Comparison of ENCODE assay signal across 14 cellular contexts in the genomic region with DNA sequence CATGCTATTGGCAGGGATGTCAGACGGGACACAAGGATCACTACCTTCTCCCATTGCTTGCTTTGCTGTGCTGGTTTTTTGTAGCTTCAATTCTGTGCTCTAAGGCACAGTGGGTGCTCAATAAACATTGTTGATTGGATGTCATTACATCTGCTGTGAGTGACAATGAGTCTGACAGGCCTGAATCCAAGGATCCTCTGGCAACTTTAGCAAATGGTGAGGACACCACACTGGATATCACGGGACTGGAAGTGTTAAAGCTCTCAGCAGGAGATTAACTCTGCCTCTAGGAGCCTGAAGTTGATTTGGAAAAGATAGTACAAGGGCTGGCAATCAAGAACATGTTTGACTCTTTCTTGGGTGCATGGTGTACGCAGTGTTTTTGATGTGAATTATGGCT.
"Had no signal": no experiment of that assay in that cellular context is flagged by ENCODE, and none has a peak within 500 bp of the region (broad histone marks: within the 10 kb centered on the region; RNA-seq: fewer than 3 reads in every experiment).

No MANE protein-coding gene starts in this region.

- H3K4me3 ChIP-seq: cardiac muscle cell, psoas muscle, suprapubic skin had no signal

- H3K36me3 Mint-ChIP-seq: activated naive CD4-positive, alpha-beta T cell treated with anti-CD3 and anti-CD28 coated beads, Interleukin-2, amount 50 U/mL, for 72 hours had no signal

- H3K4me1 ChIP-seq: psoas muscle had no signal

- H3K36me3 ChIP-seq: cardiac muscle cell, suprapubic skin had no signal

- DNase-seq: activated CD4-positive, alpha-beta T cell treated with anti-CD3 and anti-CD28 coated beads for 4 hours; activated CD8-positive, alpha-beta memory T cell treated with anti-CD3 and anti-CD28 coated beads, Interleukin-2, amount 50 U/mL, for 4 hours; activated CD8-positive, alpha-beta T cell treated with anti-CD3 and anti-CD28 coated beads for 36 hours; activated gamma-delta T cell; activated T-cell treated with anti-CD3 and anti-CD28 coated beads, Interleukin-2, amount 50 U/mL, for 48 hours; hippocampal formation; kidney glomerular epithelial cell; psoas muscle; trophoblast cell had no signal

- H3K9me3 ChIP-seq: psoas muscle, suprapubic skin had no signal

- H3K4me1 Mint-ChIP-seq: nephron had no signal

- H3K4me3 Mint-ChIP-seq: activated CD8-positive, alpha-beta T cell treated with anti-CD3 and anti-CD28 coated beads for 36 hours; nephron; stimulated activated naive CD8-positive, alpha-beta T cell treated with anti-CD3 and anti-CD28 coated beads, Interleukin-15, Interleukin-2, amounts not matched to agents 100 ng/mL and 50 ng/mL, for 24 hours had no signal

- H3K27me3 Mint-ChIP-seq: activated CD8-positive, alpha-beta T cell treated with anti-CD3 and anti-CD28 coated beads for 36 hours; stimulated activated naive CD8-positive, alpha-beta T cell treated with anti-CD3 and anti-CD28 coated beads, Interleukin-15, Interleukin-2, amounts not matched to agents 100 ng/mL and 50 ng/mL, for 24 hours had no signal

- H3K27ac ChIP-seq: cardiac muscle cell, psoas muscle, suprapubic skin had no signal

- H3K9me3 Mint-ChIP-seq: activated CD8-positive, alpha-beta T cell treated with anti-CD3 and anti-CD28 coated beads for 36 hours; activated naive CD4-positive, alpha-beta T cell treated with anti-CD3 and anti-CD28 coated beads, Interleukin-2, amount 50 U/mL, for 72 hours; nephron; stimulated activated naive CD8-positive, alpha-beta T cell treated with anti-CD3 and anti-CD28 coated beads, Interleukin-15, Interleukin-2, amounts not matched to agents 100 ng/mL and 50 ng/mL, for 24 hours had no signal

- H3K27me3 ChIP-seq: cardiac muscle cell, suprapubic skin had no signal

- H3K27ac Mint-ChIP-seq: activated CD8-positive, alpha-beta T cell treated with anti-CD3 and anti-CD28 coated beads for 36 hours; activated naive CD4-positive, alpha-beta T cell treated with anti-CD3 and anti-CD28 coated beads, Interleukin-2, amount 50 U/mL, for 72 hours; nephron; stimulated activated naive CD8-positive, alpha-beta T cell treated with anti-CD3 and anti-CD28 coated beads, Interleukin-15, Interleukin-2, amounts not matched to agents 100 ng/mL and 50 ng/mL, for 24 hours had no signal
